ENCODE assay signal across 2 cellular contexts in the genomic region with DNA sequence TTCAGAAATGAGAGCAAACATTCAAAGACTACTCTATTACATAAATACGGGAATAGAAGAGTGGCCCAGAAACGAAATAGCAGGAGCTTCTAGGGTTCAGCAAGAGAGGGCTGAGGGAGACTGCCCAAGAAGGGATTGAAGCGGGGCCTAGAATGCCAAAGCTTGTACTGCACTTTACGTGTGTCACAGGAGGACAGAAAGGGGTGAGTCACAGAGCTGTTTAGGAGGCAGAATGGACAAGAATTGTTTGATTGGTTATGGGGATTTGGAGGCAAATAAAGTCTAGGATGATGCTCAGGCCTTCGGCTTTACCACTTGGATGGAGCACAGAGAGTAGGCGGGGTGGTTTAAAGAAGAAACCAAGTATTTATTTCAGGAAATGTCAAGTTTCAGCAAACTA.
TF ChIP-seq lines count a peak whose summit lies in the region.

No MANE protein-coding gene starts in this region.

TF ChIP-seq in WTC11, 78 proteins besides CTCF, POLR2A, EP300 and RAD21:
- TF ChIP-seq SMAD4 (CRISPR knock-in tag; IDR thresholded peaks at IDR 0.05) (no peak), ZNF219 (CRISPR knock-in tag; IDR thresholded peaks at IDR 0.05; ENCODE audit: borderline replicate concordance) (no peak)

TF ChIP-seq in H1, 55 proteins besides CTCF, POLR2A, EP300 and RAD21:
- TF ChIP-seq RFX5 (IDR thresholded peaks at IDR 0.05; ENCODE audit: borderline replicate concordance, low read depth, low read length) (no peak), SP4 (IDR thresholded peaks at IDR 0.05; ENCODE audit: low read length) (no peak), GABPA (IDR thresholded peaks at IDR 0.05; ENCODE audit: borderline replicate concordance, insufficient read depth, low read length) (no peak), KDM1A (IDR thresholded peaks at IDR 0.05; ENCODE audit: borderline replicate concordance, low read length) (no peak), CBX8 (IDR thresholded peaks at IDR 0.05; ENCODE audit: borderline replicate concordance, low read depth, low read length) (no peak), CHD1 (IDR thresholded peaks at IDR 0.05; ENCODE audit: low read depth, low read length) (no peak), SIRT6 (IDR thresholded peaks at IDR 0.05; ENCODE audit: low read length) (no peak), PHF8 (conservative IDR thresholded peaks at IDR 0.05; ENCODE audit: low read depth, low read length) (no peak), SIX5 (IDR thresholded peaks at IDR 0.05; ENCODE audit: low read depth, low read length) (no peak)
- TF ChIP-seq, protein P1, sequence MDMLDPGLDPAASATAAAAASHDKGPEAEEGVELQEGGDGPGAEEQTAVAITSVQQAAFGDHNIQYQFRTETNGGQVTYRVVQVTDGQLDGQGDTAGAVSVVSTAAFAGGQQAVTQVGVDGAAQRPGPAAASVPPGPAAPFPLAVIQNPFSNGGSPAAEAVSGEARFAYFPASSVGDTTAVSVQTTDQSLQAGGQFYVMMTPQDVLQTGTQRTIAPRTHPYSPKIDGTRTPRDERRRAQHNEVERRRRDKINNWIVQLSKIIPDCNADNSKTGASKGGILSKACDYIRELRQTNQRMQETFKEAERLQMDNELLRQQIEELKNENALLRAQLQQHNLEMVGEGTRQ (IDR thresholded peaks at IDR 0.05; ENCODE audit: low read length) = no peak
TF ChIP-seq in H1: peak in this region for 0.
